14 cellular contexts compared by ENCODE assay signal in genomic region chr22:25061605-25062377, GRCh38.
DNase-seq lines count a peak whose midpoint lies in the region; ATAC-seq and TF ChIP-seq lines count a peak whose summit lies in the region.
"Had no signal": no experiment of that assay in that cellular context is flagged by ENCODE, and none has a peak within 500 bp of the region (broad histone marks: within the 10 kb centered on the region; RNA-seq: fewer than 3 reads in every experiment).

No MANE protein-coding gene starts in this region.

- H3K4me3 ChIP-seq in RWPE2 (ENCODE audit: severe bottlenecking) (no peak overlapping the region), neural cell (ENCODE audit: low read length) (no peak overlapping the region)
- H3K4me3 ChIP-seq: neural progenitor cell, SJSA1, testis had no signal

- H3K9me3 ChIP-seq in RWPE2 (ENCODE audit: severe bottlenecking) (no peaks in the 10 kb centered on the region), neural cell (ENCODE audit: low read length) (no peaks in the 10 kb centered on the region)
- H3K9me3 ChIP-seq: SJSA1, testis had no signal

- no peak for TF ChIP-seq EP300 in neural cell (conservative IDR thresholded peaks at IDR 0.05; ENCODE audit: poor library complexity, severe bottlenecking)

- H3K36me3 Mint-ChIP-seq in T-helper 1 cell treated with Interleukin-12 subunit alpha and Interleukin-12 subunit beta and Interleukin-4 antibody, amounts not matched to agents 30 μg/mL and 1 μg/mL, for 36 hours (ENCODE audit: low read depth): no peaks in the 10 kb centered on the region

- no peak overlapping the region for H3K4me2 ChIP-seq in neural cell (ENCODE audit: low read length)
- H3K4me2 ChIP-seq: neural progenitor cell had no signal

- H3K9me3 Mint-ChIP-seq in T-helper 1 cell treated with Interleukin-12 subunit alpha and Interleukin-12 subunit beta and Interleukin-4 antibody, amounts not matched to agents 30 μg/mL and 1 μg/mL, for 36 hours: no peaks in the 10 kb centered on the region
- H3K9me3 Mint-ChIP-seq: neural progenitor cell had no signal

- H3K4me3 Mint-ChIP-seq in T-helper 1 cell treated with Interleukin-12 subunit alpha and Interleukin-12 subunit beta and Interleukin-4 antibody, amounts not matched to agents 30 μg/mL and 1 μg/mL, for 36 hours: peak overlapping the region; percentile 73
- H3K4me3 Mint-ChIP-seq: neural progenitor cell had no signal

- H3K79me2 ChIP-seq in neural cell (replicated peaks; ENCODE audit: insufficient read depth, low read length): no peaks in the 10 kb centered on the region

- peak; percentile 74 for ATAC-seq in RWPE2 (ENCODE audit: low read depth)
- ATAC-seq in GM18861 (IDR thresholded peaks at IDR 0.05; ENCODE audit: unreplicated experiment): no peak
- ATAC-seq: left colon had no signal

- H3K36me3 ChIP-seq in RWPE2 (ENCODE audit: low read depth) (peaks cover 18% of the 10 kb centered on the region), neural cell (ENCODE audit: insufficient read depth, low read length) (no peaks in the 10 kb centered on the region)
- H3K36me3 ChIP-seq: neural progenitor cell, SJSA1 had no signal

- H3K9ac ChIP-seq in neural cell (ENCODE audit: low read length): no peak overlapping the region
- H3K9ac ChIP-seq: neural progenitor cell had no signal

- no peaks in the 10 kb centered on the region for H3K9me2 ChIP-seq in neural cell (ENCODE audit: insufficient read depth, low read length)

- H3F3A ChIP-seq in neural cell (ENCODE audit: insufficient read depth, low read length, poor library complexity, severe bottlenecking): no peaks in the 10 kb centered on the region

- H3K27ac ChIP-seq in RWPE2 (ENCODE audit: poor library complexity, severe bottlenecking): peak overlapping the region; percentile 48
- H3K27ac ChIP-seq in neural cell (ENCODE audit: low read length): no peak overlapping the region
- H3K27ac ChIP-seq: neural progenitor cell, SJSA1, testis had no signal

- H3K4me1 Mint-ChIP-seq in T-helper 1 cell treated with Interleukin-12 subunit alpha and Interleukin-12 subunit beta and Interleukin-4 antibody, amounts not matched to agents 30 μg/mL and 1 μg/mL, for 36 hours (ENCODE audit: low read depth): peaks cover 50% of the 10 kb centered on the region

- H2AFZ ChIP-seq in neural cell (ENCODE audit: low read depth, low read length): peak overlapping the region; percentile 0
- H2AFZ ChIP-seq: neural progenitor cell had no signal

- peaks cover 11% of the 10 kb centered on the region for H3K4me1 ChIP-seq in RWPE2 (ENCODE audit: insufficient read depth, poor library complexity, severe bottlenecking)
- H3K4me1 ChIP-seq: SJSA1, testis had no signal

- no peaks in the 10 kb centered on the region for H3K27me3 ChIP-seq in RWPE2 (ENCODE audit: insufficient read depth, poor library complexity, severe bottlenecking)
- no peaks in the 10 kb centered on the region for H3K27me3 ChIP-seq in neural cell (ENCODE audit: insufficient read depth, low read depth, low read length)
- H3K27me3 ChIP-seq: neural progenitor cell, SJSA1, testis had no signal

- H3K27me3 Mint-ChIP-seq in T-helper 1 cell treated with Interleukin-12 subunit alpha and Interleukin-12 subunit beta and Interleukin-4 antibody, amounts not matched to agents 30 μg/mL and 1 μg/mL, for 36 hours (ENCODE audit: low read depth): no peaks in the 10 kb centered on the region

- no peak for TF ChIP-seq RAD21 in neural cell (conservative IDR thresholded peaks at IDR 0.05)

- DNase-seq in T-helper 1 cell: no peak
- no peak for DNase-seq in RWPE2 (ENCODE audit: low spot score)
- peak; percentile 8 for DNase-seq in dedifferentiated amniotic fluid mesenchymal stem cell (ENCODE audit: extremely low spot score)
- DNase-seq in kidney glomerular epithelial cell (lab: John Stamatoyannopoulos, UW): no peak
- DNase-seq in activated CD4-positive, CD25-positive, alpha-beta regulatory T cell (lab: John Stamatoyannopoulos, UW): no peak
- DNase-seq: Karpas-422, left colon, NCI-H2029, testis had no signal

- H4K20me1 ChIP-seq in neural cell (ENCODE audit: insufficient read depth): no peaks in the 10 kb centered on the region

- H3K27ac Mint-ChIP-seq in T-helper 1 cell treated with Interleukin-12 subunit alpha and Interleukin-12 subunit beta and Interleukin-4 antibody, amounts not matched to agents 30 μg/mL and 1 μg/mL, for 36 hours: peak overlapping the region; percentile 87
- H3K27ac Mint-ChIP-seq: neural progenitor cell had no signal

- TF ChIP-seq CTCF in RWPE2 (IDR thresholded peaks at IDR 0.05; ENCODE audit: poor library complexity, severe bottlenecking) (no peak), neural cell (IDR thresholded peaks at IDR 0.05; ENCODE audit: poor library complexity, severe bottlenecking) (no peak)

TF ChIP-seq in neural cell, 6 proteins besides CTCF, POLR2A, EP300 and RAD21:
- no peak for TF ChIP-seq POLR2AphosphoS5 (IDR thresholded peaks at IDR 0.05)
- TF ChIP-seq EZH2 (IDR thresholded peaks at IDR 0.05; ENCODE audit: borderline replicate concordance, insufficient read depth, low read length, poor library complexity, severe bottlenecking): no peak
- TF ChIP-seq SMC3 (conservative IDR thresholded peaks at IDR 0.05; ENCODE audit: poor library complexity): no peak
- TF ChIP-seq MXI1 (conservative IDR thresholded peaks at IDR 0.05; ENCODE audit: poor library complexity, severe bottlenecking): no peak
- TF ChIP-seq REST (IDR thresholded peaks at IDR 0.05; ENCODE audit: borderline replicate concordance): no peak
- no peak for TF ChIP-seq TAF1 (IDR thresholded peaks at IDR 0.05; ENCODE audit: low read depth)
